20 cellular contexts compared by ENCODE assay signal in genomic region chr14:25658988-25659387, GRCh38.
"Had no signal": no experiment of that assay in that cellular context is flagged by ENCODE, and none has a peak within 500 bp of the region (broad histone marks: within the 10 kb centered on the region; RNA-seq: fewer than 3 reads in every experiment).

No MANE protein-coding gene starts in this region.

- H3K4me3 ChIP-seq: hepatocyte, left ventricle myocardium inferior, sigmoid colon, smooth muscle cell, stomach, suprapubic skin, uterus had no signal

- DNase-seq: activated gamma-delta T cell treated with Interleukin-2 at 50 U/mL for 16 hours; activated T-cell treated with anti-CD3 and anti-CD28 coated beads, Interleukin-2, amount 50 U/mL, for 1 hour; aorta; effector CD4-positive, alpha-beta T cell; erythroblast; foreskin fibroblast; kidney glomerular epithelial cell; left ventricle myocardium inferior; natural killer cell; retina; sigmoid colon; stimulated activated CD4-positive, alpha-beta T cell treated with anti-CD3 and anti-CD28 coated beads, Interleukin-15, amount 100 ng/mL, for 24 hours; stomach; trophoblast cell; uterus had no signal

- H3K27ac ChIP-seq: hepatocyte, left ventricle myocardium inferior, sigmoid colon, stomach, suprapubic skin, uterus had no signal

- ATAC-seq: activated naive CD4-positive, alpha-beta T cell treated with anti-CD3 and anti-CD28 coated beads, Interleukin-2, amount 50 U/mL, for 72 hours; natural killer cell; stimulated activated memory B cell treated with anti-CD40 and anti-IgM and Interleukin-4, amounts not matched to agents 10 μg/mL and 1 μg/mL and 100 μg/mL, for 72 hours had no signal

- H3K36me3 ChIP-seq: left ventricle myocardium inferior, sigmoid colon, stomach, suprapubic skin, uterus had no signal

- H3K27me3 ChIP-seq: hepatocyte, sigmoid colon, stomach, suprapubic skin, uterus had no signal

- H3K9me3 ChIP-seq: left ventricle myocardium inferior, sigmoid colon, stomach, suprapubic skin, uterus had no signal

- H3K4me1 ChIP-seq: left ventricle myocardium inferior, sigmoid colon, stomach, suprapubic skin, uterus had no signal
